ENCODE assay signal across 10 cellular contexts in genomic region chr2:46351388-46352141, GRCh38. TPM values are rescaled to one million over a fixed set of nuclear protein-coding genes. Genes with fewer than 3 reads are reported as not detected.
DNase-seq lines count a peak whose midpoint lies in the region; TF ChIP-seq lines count a peak whose summit lies in the region.
"Had no signal": no experiment of that assay in that cellular context is flagged by ENCODE, and none has a peak within 500 bp of the region (broad histone marks: within the 10 kb centered on the region; RNA-seq: fewer than 3 reads in every experiment).

No MANE protein-coding gene starts in this region.

- H3K9me2 ChIP-seq in hepatocyte (replicated peaks; ENCODE audit: insufficient read depth): no peaks in the 10 kb centered on the region

- DNase-seq in T-helper 9 cell (peak; percentile 38), SK-N-DZ (ENCODE audit: low spot score) (no peak), OCI-M1 (lab: John Stamatoyannopoulos, UW) (no peak), hepatocyte (ENCODE audit: low spot score) (no peak), DMS79 treated with DMSO at 0.1 percent for 48 hours (lab: John Stamatoyannopoulos, UW) (no peak)
- peak; percentile 63 for DNase-seq in activated naive CD4-positive, alpha-beta T cell treated with anti-CD3 and anti-CD28 coated beads, Interleukin-2, amount 50 U/mL, for 16 hours
- peak; percentile 59 for DNase-seq in stimulated activated CD8-positive, alpha-beta memory T cell treated with anti-CD3 and anti-CD28 coated beads, Interleukin-7, amount 100 ng/mL, for 24 hours (ENCODE audit: low read depth)
- DNase-seq: brain microvascular endothelial cell had no signal

- 92% methylated on average over 14 of the region's 14 CpGs for WGBS in hepatocyte (ENCODE audit: low lambda C conversion rate, missing lambda C conversion rate)

- no peak overlapping the region for H3K4me2 ChIP-seq in hepatocyte

- H3K4me3 ChIP-seq in mononuclear cell (ENCODE audit: low read length) (peak overlapping the region; percentile 27), hepatocyte (no peak overlapping the region)

- H3K27ac ChIP-seq in hepatocyte: no peak overlapping the region
- H3K27ac ChIP-seq: brain microvascular endothelial cell, neutrophil had no signal

- H3K27me3 ChIP-seq in mononuclear cell (ENCODE audit: insufficient read depth, low read length): no peaks in the 10 kb centered on the region
- H3K27me3 ChIP-seq in hepatocyte: no peaks in the 10 kb centered on the region
- H3K27me3 ChIP-seq: brain microvascular endothelial cell had no signal

- H3K9me3 ChIP-seq in mononuclear cell (ENCODE audit: low read depth, low read length): no peaks in the 10 kb centered on the region
- H3K9me3 ChIP-seq in hepatocyte (ENCODE audit: low read depth): no peaks in the 10 kb centered on the region
- H3K9me3 ChIP-seq: neutrophil had no signal

- no peaks in the 10 kb centered on the region for H3K36me3 ChIP-seq in hepatocyte (replicated peaks; ENCODE audit: insufficient read depth, low read depth)
- H3K36me3 ChIP-seq: neutrophil had no signal

- no peak overlapping the region for H2AFZ ChIP-seq in hepatocyte

- peaks cover 5% of the 10 kb centered on the region for H4K20me1 ChIP-seq in hepatocyte (ENCODE audit: insufficient read depth, poor library complexity, severe bottlenecking)

- peaks cover 45% of the 10 kb centered on the region for H3K79me2 ChIP-seq in hepatocyte

- H3K4me1 ChIP-seq in mononuclear cell (ENCODE audit: insufficient read depth, low read length): peaks cover 36% of the 10 kb centered on the region
- H3K4me1 ChIP-seq in hepatocyte (ENCODE audit: insufficient read depth): peaks cover 2% of the 10 kb centered on the region

- no peak for TF ChIP-seq CTCF in hepatocyte (IDR thresholded peaks at IDR 0.05; ENCODE audit: poor library complexity)

RNA-seq across cellular contexts. Expression of gene EPAS1, which starts 54.4 kb away (rescaled TPM):
- total RNA-seq in mononuclear cell (5.2 TPM), hepatocyte (98.3 and 112 TPM in 2 replicates)
- polyA plus RNA-seq in SK-N-DZ (2014; cell fraction: cytosol; rRNA removed): 23.8 and 29.3 TPM in 2 replicates
- 22.9 and 56.6 TPM in 2 replicates for polyA plus RNA-seq in SK-N-DZ (2014; cell fraction: nucleus; rRNA removed)
- polyA plus RNA-seq in hepatocyte: 111 and 115 TPM in 2 replicates

Comparison
In these comparisons a context has a peak if more than half of its experiments do, and no peak if none do; other contexts are left out.
1. DNase-seq: peak in T-helper 9 cell (single experiment), activated naive CD4-positive, alpha-beta T cell treated with anti-CD3 and anti-CD28 coated beads, Interleukin-2, amount 50 U/mL, for 16 hours (single experiment) and stimulated activated CD8-positive, alpha-beta memory T cell treated with anti-CD3 and anti-CD28 coated beads, Interleukin-7, amount 100 ng/mL, for 24 hours (single experiment); none in SK-N-DZ (single experiment), OCI-M1 (single experiment), hepatocyte (single experiment) and DMS79 treated with DMSO at 0.1 percent for 48 hours (single experiment).
2. RNA of gene EPAS1, which starts 54.4 kb away (total RNA-seq): 98.3 to 112 TPM in hepatocyte; 5.2 TPM in mononuclear cell (single experiment); every median in the first group is over 10 times any median in the second.